1 cellular context compared by ENCODE assay signal in the genomic region with DNA sequence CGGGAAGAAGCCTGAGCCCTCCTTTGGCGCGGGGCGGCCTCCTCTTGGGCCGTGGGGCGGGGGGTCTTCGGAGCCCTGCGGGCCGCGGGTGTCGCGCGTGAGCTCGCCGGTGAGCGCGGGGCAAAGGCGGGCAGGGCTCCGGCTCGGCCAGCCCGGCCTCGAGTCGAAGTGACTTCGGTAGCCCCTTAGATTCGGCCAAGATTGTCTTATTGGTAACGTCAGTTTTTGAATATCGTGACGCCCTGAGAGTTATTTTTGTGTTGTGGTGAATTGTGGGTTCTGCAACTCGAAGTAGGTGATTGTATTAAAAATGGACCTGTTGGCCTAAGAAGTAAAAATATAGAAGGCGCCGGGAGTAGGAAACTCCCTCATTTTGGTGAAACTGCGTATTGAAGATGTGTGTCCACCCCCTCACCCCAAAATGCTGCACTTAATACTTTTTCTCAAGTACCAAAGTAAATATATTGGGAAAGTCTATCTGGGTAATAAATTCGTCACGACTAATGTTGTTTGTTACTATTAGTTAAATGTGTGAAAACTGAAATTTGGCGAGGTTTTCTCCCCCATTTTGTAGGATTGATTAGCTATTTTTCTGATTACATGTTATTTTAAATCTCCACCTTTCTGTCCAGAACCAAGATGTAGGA.
TF ChIP-seq lines count a peak whose summit lies in the region.

No MANE protein-coding gene starts in this region.

TF ChIP-seq in IMR-90, 13 proteins besides CTCF, POLR2A, EP300 and RAD21 (continued from another document):
- TF ChIP-seq ELK1 (IDR thresholded peaks at IDR 0.05; ENCODE audit: borderline replicate concordance, low read depth, low read length) = no peak
- no peak for TF ChIP-seq MXI1 (IDR thresholded peaks at IDR 0.05; ENCODE audit: borderline replicate concordance, low read depth, low read length)
- no peak for TF ChIP-seq BHLHE40 (IDR thresholded peaks at IDR 0.05; ENCODE audit: low read depth, low read length)
- no peak for TF ChIP-seq MAFK (IDR thresholded peaks at IDR 0.05; ENCODE audit: low read depth, low read length)
- no peak for TF ChIP-seq RFX5 (IDR thresholded peaks at IDR 0.05; ENCODE audit: low read depth, low read length)
- TF ChIP-seq FOS (IDR thresholded peaks at IDR 0.05; ENCODE audit: low read depth, low read length) = no peak
- no peak for TF ChIP-seq MAZ (IDR thresholded peaks at IDR 0.05; ENCODE audit: borderline replicate concordance, low read depth, low read length)
- TF ChIP-seq NFE2L2 (IDR thresholded peaks at IDR 0.05; ENCODE audit: low read depth, low read length) = no peak
- TF ChIP-seq, protein P1, sequence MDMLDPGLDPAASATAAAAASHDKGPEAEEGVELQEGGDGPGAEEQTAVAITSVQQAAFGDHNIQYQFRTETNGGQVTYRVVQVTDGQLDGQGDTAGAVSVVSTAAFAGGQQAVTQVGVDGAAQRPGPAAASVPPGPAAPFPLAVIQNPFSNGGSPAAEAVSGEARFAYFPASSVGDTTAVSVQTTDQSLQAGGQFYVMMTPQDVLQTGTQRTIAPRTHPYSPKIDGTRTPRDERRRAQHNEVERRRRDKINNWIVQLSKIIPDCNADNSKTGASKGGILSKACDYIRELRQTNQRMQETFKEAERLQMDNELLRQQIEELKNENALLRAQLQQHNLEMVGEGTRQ (IDR thresholded peaks at IDR 0.05; ENCODE audit: low read depth, low read length) = no peak
- no peak for TF ChIP-seq CHD1 (IDR thresholded peaks at IDR 0.05; ENCODE audit: low read depth, low read length)
- no peak for TF ChIP-seq CEBPB (IDR thresholded peaks at IDR 0.05; ENCODE audit: low read depth, low read length)
